ENCODE assay signal across 7 cellular contexts in genomic region chr1:155228096-155228427, GRCh38. TPM values are rescaled to one million over a fixed set of nuclear protein-coding genes. Genes with fewer than 3 reads are reported as not detected.
DNase-seq lines count a peak whose midpoint lies in the region; ATAC-seq and TF ChIP-seq lines count a peak whose summit lies in the region.

No MANE protein-coding gene starts in this region.

- H3K27me3 ChIP-seq in HL-60 (ENCODE audit: insufficient read depth, poor library complexity, severe bottlenecking) (no peaks in the 10 kb centered on the region), iPS-18a (ENCODE audit: control insufficient read depth, insufficient read depth, low read length) (peaks cover 8% of the 10 kb centered on the region)

- H3K9me3 ChIP-seq in iPS-18a (ENCODE audit: control insufficient read depth, low read depth, low read length): no peaks in the 10 kb centered on the region

- H3K9ac ChIP-seq in iPS-18a (ENCODE audit: low read length): peak overlapping the region; percentile 96

- peaks cover 14% of the 10 kb centered on the region for H3K36me3 Mint-ChIP-seq in activated T-helper 2 cell treated with anti-CD3 and anti-CD28 coated beads, Interferon-gamma antibody, Interleukin-2, Interleukin-4, amounts not matched to agents 10 μg/mL and 5 μg/mL and 100 μg/mL, durations not matched to agents 14 hours and 24 hours and 36 hours (ENCODE audit: low read depth)

- intact Hi-C loops in activated T-helper 2 cell treated with anti-CD3 and anti-CD28 coated beads, Interferon-gamma antibody, Interleukin-2, Interleukin-4, amounts not matched to agents 10 μg/mL and 5 μg/mL and 100 μg/mL, durations not matched to agents 14 hours and 24 hours and 36 hours (cut with micrococcal nuclease): loop anchor here (5.0 kb wide), 1 partner anchor 36 kb away; no protein-coding TSS in a partner anchor

- H3K9me3 Mint-ChIP-seq in activated T-helper 2 cell treated with anti-CD3 and anti-CD28 coated beads, Interferon-gamma antibody, Interleukin-2, Interleukin-4, amounts not matched to agents 10 μg/mL and 5 μg/mL and 100 μg/mL, durations not matched to agents 14 hours and 24 hours and 36 hours: no peaks in the 10 kb centered on the region
- H3K9me3 Mint-ChIP-seq in stimulated activated naive CD8-positive, alpha-beta T cell treated with anti-CD3 and anti-CD28 coated beads, Interleukin-15, amount 100 ng/mL, for 72 hours: peaks cover 0 to 5% of the 10 kb centered on the region in 2 donors

- H3K27me3 Mint-ChIP-seq in activated T-helper 2 cell treated with anti-CD3 and anti-CD28 coated beads, Interferon-gamma antibody, Interleukin-2, Interleukin-4, amounts not matched to agents 10 μg/mL and 5 μg/mL and 100 μg/mL, durations not matched to agents 14 hours and 24 hours and 36 hours (ENCODE audit: low read depth): no peaks in the 10 kb centered on the region
- H3K27me3 Mint-ChIP-seq in stimulated activated naive CD8-positive, alpha-beta T cell treated with anti-CD3 and anti-CD28 coated beads, Interleukin-15, amount 100 ng/mL, for 72 hours: no peaks in the 10 kb centered on the region

- H3K4me1 ChIP-seq in iPS-18a (ENCODE audit: control insufficient read depth, low read depth, low read length): peaks cover 13% of the 10 kb centered on the region

- H3K36me3 ChIP-seq in iPS-18a (ENCODE audit: control insufficient read depth, low read depth, low read length): no peaks in the 10 kb centered on the region

- peaks cover 26% of the 10 kb centered on the region for H3K4me1 Mint-ChIP-seq in activated T-helper 2 cell treated with anti-CD3 and anti-CD28 coated beads, Interferon-gamma antibody, Interleukin-2, Interleukin-4, amounts not matched to agents 10 μg/mL and 5 μg/mL and 100 μg/mL, durations not matched to agents 14 hours and 24 hours and 36 hours (ENCODE audit: low read depth)
- peaks cover 37% of the 10 kb centered on the region for H3K4me1 Mint-ChIP-seq in stimulated activated naive CD8-positive, alpha-beta T cell treated with anti-CD3 and anti-CD28 coated beads, Interleukin-15, amount 100 ng/mL, for 72 hours

- H3K27ac Mint-ChIP-seq in activated T-helper 2 cell treated with anti-CD3 and anti-CD28 coated beads, Interferon-gamma antibody, Interleukin-2, Interleukin-4, amounts not matched to agents 10 μg/mL and 5 μg/mL and 100 μg/mL, durations not matched to agents 14 hours and 24 hours and 36 hours: peak overlapping the region; percentile 94
- H3K27ac Mint-ChIP-seq in stimulated activated naive CD8-positive, alpha-beta T cell treated with anti-CD3 and anti-CD28 coated beads, Interleukin-15, amount 100 ng/mL, for 72 hours: peak overlapping the region; percentile 96

- DNase-seq in HL-60 (ENCODE audit: low read depth in 1 of 2, low spot score in 1 of 2) (no peak), COR-L47 (lab: John Stamatoyannopoulos, UW) (no peak), H4 (ENCODE audit: low spot score) (no peak)
- no peak for DNase-seq in activated T-helper 2 cell treated with anti-CD3 and anti-CD28 coated beads, Interferon-gamma antibody, Interleukin-2, Interleukin-4, amounts not matched to agents 10 μg/mL and 5 μg/mL and 100 μg/mL, durations not matched to agents 14 hours and 24 hours and 36 hours (ENCODE audit: low spot score)
- DNase-seq in stimulated activated naive CD8-positive, alpha-beta T cell treated with anti-CD3 and anti-CD28 coated beads, Interleukin-15, amount 100 ng/mL, for 72 hours: no peak

- TF ChIP-seq CTCF in HL-60 (IDR thresholded peaks at IDR 0.05; ENCODE audit: insufficient read depth, low read length): no peak

- no peak for ATAC-seq in stimulated activated naive CD8-positive, alpha-beta T cell treated with anti-CD3 and anti-CD28 coated beads, Interleukin-15, amount 100 ng/mL, for 72 hours
- no peak for ATAC-seq in HG02870 (IDR thresholded peaks at IDR 0.05; ENCODE audit: unreplicated experiment)

- no peak overlapping the region; the same call in 1 of the 2 replicates for H3K4me3 ChIP-seq in HL-60 (replicated peaks; ENCODE audit: insufficient read depth, low read length)
- peak overlapping the region; percentile 96 for H3K4me3 ChIP-seq in iPS-18a (ENCODE audit: low read length)

- H3K27ac ChIP-seq in HL-60 (replicated peaks) (peak overlapping the region; percentile 93), iPS-18a (ENCODE audit: low read length) (peak overlapping the region; percentile 99)

- peak overlapping the region; percentile 95 for H3K4me3 Mint-ChIP-seq in activated T-helper 2 cell treated with anti-CD3 and anti-CD28 coated beads, Interferon-gamma antibody, Interleukin-2, Interleukin-4, amounts not matched to agents 10 μg/mL and 5 μg/mL and 100 μg/mL, durations not matched to agents 14 hours and 24 hours and 36 hours (ENCODE audit: low read depth)
- H3K4me3 Mint-ChIP-seq in stimulated activated naive CD8-positive, alpha-beta T cell treated with anti-CD3 and anti-CD28 coated beads, Interleukin-15, amount 100 ng/mL, for 72 hours: peak overlapping the region; percentile 94 to 99

RNA-seq across cellular contexts. Expression of gene MTX1, which starts 19.6 kb away (rescaled TPM):
- 58.6 and 64.0 TPM in 2 replicates for total RNA-seq in activated T-helper 2 cell treated with anti-CD3 and anti-CD28 coated beads, Interferon-gamma antibody, Interleukin-2, Interleukin-4, amounts not matched to agents 10 μg/mL and 5 μg/mL and 100 μg/mL, durations not matched to agents 14 hours and 24 hours and 36 hours
- total RNA-seq in H4 (2014; rRNA removed; shearing (Covaris generic)): 79.5 and 82.1 TPM in 2 replicates

RNA-seq across cellular contexts. Expression of gene THBS3, which starts 20.4 kb away (rescaled TPM):
- total RNA-seq in activated T-helper 2 cell treated with anti-CD3 and anti-CD28 coated beads, Interferon-gamma antibody, Interleukin-2, Interleukin-4, amounts not matched to agents 10 μg/mL and 5 μg/mL and 100 μg/mL, durations not matched to agents 14 hours and 24 hours and 36 hours: 10.4 and 13.1 TPM in 2 replicates
- total RNA-seq in H4 (2014; rRNA removed; shearing (Covaris generic)): 2.8 and 3.9 TPM in 2 replicates

RNA-seq across cellular contexts. Expression of gene ENTREP3, which starts 27.2 kb away (rescaled TPM):
- 42.5 and 45.5 TPM in 2 replicates for total RNA-seq in activated T-helper 2 cell treated with anti-CD3 and anti-CD28 coated beads, Interferon-gamma antibody, Interleukin-2, Interleukin-4, amounts not matched to agents 10 μg/mL and 5 μg/mL and 100 μg/mL, durations not matched to agents 14 hours and 24 hours and 36 hours
- 5.7 and 11.0 TPM in 2 replicates for total RNA-seq in H4 (2014; rRNA removed; shearing (Covaris generic))

RNA-seq across cellular contexts. Expression of gene SCAMP3, which starts 34.1 kb away (rescaled TPM):
- total RNA-seq in activated T-helper 2 cell treated with anti-CD3 and anti-CD28 coated beads, Interferon-gamma antibody, Interleukin-2, Interleukin-4, amounts not matched to agents 10 μg/mL and 5 μg/mL and 100 μg/mL, durations not matched to agents 14 hours and 24 hours and 36 hours: 113 and 123 TPM in 2 replicates
- total RNA-seq in H4 (2014; rRNA removed; shearing (Covaris generic)): 72.7 and 133 TPM in 2 replicates

RNA-seq across cellular contexts. Expression of gene CLK2, which starts 45.2 kb away (rescaled TPM):
- total RNA-seq in activated T-helper 2 cell treated with anti-CD3 and anti-CD28 coated beads, Interferon-gamma antibody, Interleukin-2, Interleukin-4, amounts not matched to agents 10 μg/mL and 5 μg/mL and 100 μg/mL, durations not matched to agents 14 hours and 24 hours and 36 hours: 95.7 and 96.8 TPM in 2 replicates
- 13.7 and 14.6 TPM in 2 replicates for total RNA-seq in H4 (2014; rRNA removed; shearing (Covaris generic))
